Comparison of ENCODE assay signal across 21 cellular contexts in the genomic region with DNA sequence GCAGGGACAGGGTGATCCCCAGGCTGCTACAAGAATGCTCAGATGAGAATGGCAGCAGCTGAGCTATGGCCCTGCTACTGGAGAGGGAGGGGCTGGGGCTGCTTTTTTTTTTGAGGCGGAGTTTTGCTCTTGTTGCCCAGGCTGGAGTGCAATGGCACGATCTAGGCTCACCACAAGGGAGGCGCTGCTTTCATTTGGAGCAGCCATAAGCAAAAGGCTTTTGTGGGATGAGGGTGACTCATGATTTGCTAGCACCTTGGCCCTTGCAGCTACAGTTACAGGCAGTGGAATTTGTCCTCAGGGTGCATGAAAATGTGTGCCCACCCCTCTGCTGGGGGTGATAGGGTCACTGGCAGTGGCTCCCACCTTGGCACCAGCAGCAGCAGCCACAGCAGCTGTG. TPM values are rescaled to one million over a fixed set of nuclear protein-coding genes. Genes with fewer than 3 reads are reported as not detected.
A peak's percentile ranks its signal among the peaks of the same experiment; 100 is the strongest.
DNase-seq lines count a peak whose midpoint lies in the region; ATAC-seq, FAIRE-seq and TF ChIP-seq lines count a peak whose summit lies in the region.
"Had no signal": no experiment of that assay in that cellular context is flagged by ENCODE, and none has a peak within 500 bp of the region (broad histone marks: within the 10 kb centered on the region; RNA-seq: fewer than 3 reads in every experiment).

No MANE protein-coding gene starts in this region.

- FAIRE-seq in bronchial epithelial cell (lab: Jason Lieb, UNC), result no peak
- FAIRE-seq: GM12891, GM18507, H54 had no signal

- H3K27me3 ChIP-seq in bronchial epithelial cell (ENCODE audit: control insufficient read depth, insufficient read depth, low read length), result no peaks in the 10 kb centered on the region
- H3K27me3 ChIP-seq: BE2C had no signal

- no peak overlapping the region for H3K4me3 ChIP-seq in bronchial epithelial cell (ENCODE audit: low read depth, low read length)

- no peak for TF ChIP-seq CTCF in bronchial epithelial cell (IDR thresholded peaks at IDR 0.05; ENCODE audit: insufficient read depth, low read length, severe bottlenecking)

- no peaks in the 10 kb centered on the region for H3K36me3 ChIP-seq in bronchial epithelial cell (ENCODE audit: control insufficient read depth, insufficient read depth, low read length)
- H3K36me3 ChIP-seq: BE2C had no signal

- ATAC-seq in HG03457 (IDR thresholded peaks at IDR 0.05; ENCODE audit: unreplicated experiment), result no peak
- no peak for ATAC-seq in GM18511 (IDR thresholded peaks at IDR 0.05; ENCODE audit: unreplicated experiment)
- ATAC-seq: Right ventricle myocardium inferior had no signal

- peak; percentile 36 for DNase-seq in DMS53 (lab: John Stamatoyannopoulos, UW)
- no peak for DNase-seq in DMS53 treated with DMSO at 0.1 percent for 48 hours (lab: John Stamatoyannopoulos, UW; ENCODE audit: unreplicated experiment)
- peak; percentile 59 for DNase-seq in RPMI7951 (ENCODE audit: low read depth)
- DNase-seq in bronchial epithelial cell (ENCODE audit: low read depth), result peak; percentile 43
- peak; percentile 23 for DNase-seq in renal cortical epithelial cell (ENCODE audit: low read depth)
- no peak for DNase-seq in NCI-H524 treated with DMSO at 0.1 percent for 48 hours (lab: John Stamatoyannopoulos, UW)
- DNase-seq: BE2C; CD4-positive, alpha-beta T cell; DMS79; GF-D8; NCI-H1436; NCI-H2029; NCI-H2171 treated with DMSO at 0.1 percent for 48 hours; NCI-H82 had no signal

RNA-seq across cellular contexts. Expression of a gene that starts 32.4 kb away (rescaled TPM):
- not detected in 2 replicates for total RNA-seq in RPMI7951 (2014; rRNA removed; shearing (Covaris generic))
- total RNA-seq in bronchial epithelial cell (not detected in 2 replicates), renal cortical epithelial cell (not detected in 2 replicates)
- total RNA-seq: CD4-positive, alpha-beta T cell; NCI-H460; Right ventricle myocardium inferior had no signal

RNA-seq across cellular contexts. Expression of a gene that starts 37.8 kb away (rescaled TPM):
- not detected in 2 replicates for total RNA-seq in RPMI7951 (2014; rRNA removed; shearing (Covaris generic))
- total RNA-seq in bronchial epithelial cell (not detected in 2 replicates), renal cortical epithelial cell (not detected in 2 replicates)
- total RNA-seq: CD4-positive, alpha-beta T cell; NCI-H460 had no signal

Comparison
In these comparisons a context has a peak if more than half of its experiments do, and no peak if none do; other contexts are left out.
1. DNase-seq: peak in DMS53 (single experiment), RPMI7951 (single experiment), bronchial epithelial cell (single experiment) and renal cortical epithelial cell (single experiment); none in DMS53 treated with DMSO at 0.1 percent for 48 hours (single experiment) and NCI-H524 treated with DMSO at 0.1 percent for 48 hours (single experiment).